1 cellular context compared by ENCODE assay signal in genomic region chr17:16285646-16286008, GRCh38.
TF ChIP-seq lines count a peak whose summit lies in the region.

No MANE protein-coding gene starts in this region.

TF ChIP-seq in HepG2, 621 proteins besides CTCF, POLR2A, EP300 and RAD21 (continued from another document and continues in another):
- TF ChIP-seq, protein P1, sequence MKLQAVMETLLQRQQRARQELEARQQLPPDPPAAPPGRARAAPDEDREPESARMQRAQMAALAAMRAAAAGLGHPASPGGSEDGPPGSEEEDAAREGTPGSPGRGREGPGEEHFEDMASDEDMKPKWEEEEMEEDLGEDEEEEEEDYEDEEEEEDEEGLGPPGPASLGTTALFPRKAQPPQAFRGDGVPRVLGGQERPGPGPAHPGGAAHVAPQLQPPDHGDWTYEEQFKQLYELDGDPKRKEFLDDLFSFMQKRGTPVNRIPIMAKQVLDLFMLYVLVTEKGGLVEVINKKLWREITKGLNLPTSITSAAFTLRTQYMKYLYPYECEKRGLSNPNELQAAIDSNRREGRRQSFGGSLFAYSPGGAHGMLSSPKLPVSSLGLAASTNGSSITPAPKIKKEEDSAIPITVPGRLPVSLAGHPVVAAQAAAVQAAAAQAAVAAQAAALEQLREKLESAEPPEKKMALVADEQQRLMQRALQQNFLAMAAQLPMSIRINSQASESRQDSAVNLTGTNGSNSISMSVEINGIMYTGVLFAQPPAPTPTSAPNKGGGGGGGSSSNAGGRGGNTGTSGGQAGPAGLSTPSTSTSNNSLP (IDR thresholded peaks at IDR 0.05; ENCODE audit: low read depth, low read length): no peak
- TF ChIP-seq GFI1 (CRISPR knock-in tag; IDR thresholded peaks at IDR 0.05; ENCODE audit: borderline replicate concordance) (no peak), KAT2B (IDR thresholded peaks at IDR 0.05; ENCODE audit: borderline replicate concordance, low read depth, low read length) (no peak), ZNF383 (CRISPR knock-in tag; IDR thresholded peaks at IDR 0.05; ENCODE audit: borderline replicate concordance) (no peak), ZBTB1 (CRISPR knock-in tag; IDR thresholded peaks at IDR 0.05; ENCODE audit: borderline replicate concordance) (no peak), STAG1 (CRISPR knock-in tag; IDR thresholded peaks at IDR 0.05) (peak; percentile 91), ZFP82 (CRISPR knock-in tag; IDR thresholded peaks at IDR 0.05; ENCODE audit: borderline replicate concordance) (0 out of 2 replicates have a peak, but pooled peaks have one; percentile 45), ISL2 (CRISPR knock-in tag; IDR thresholded peaks at IDR 0.05) (no peak), ZNF10 (CRISPR knock-in tag; IDR thresholded peaks at IDR 0.05; ENCODE audit: borderline replicate concordance, low read depth) (no peak), ZNF274 (CRISPR knock-in tag; IDR thresholded peaks at IDR 0.05) (no peak), ZSCAN5A (CRISPR knock-in tag; IDR thresholded peaks at IDR 0.05; ENCODE audit: borderline replicate concordance) (no peak), HOXD1 (CRISPR knock-in tag; IDR thresholded peaks at IDR 0.05) (no peak), TBX2 (CRISPR knock-in tag; IDR thresholded peaks at IDR 0.05; ENCODE audit: borderline replicate concordance) (no peak), ZNF550 (CRISPR knock-in tag; IDR thresholded peaks at IDR 0.05; ENCODE audit: borderline replicate concordance) (no peak), ZBTB2 (CRISPR knock-in tag; IDR thresholded peaks at IDR 0.05; ENCODE audit: low read depth) (no peak), ZNF253 (CRISPR knock-in tag; IDR thresholded peaks at IDR 0.05; ENCODE audit: borderline replicate concordance) (no peak), ZBTB26 (CRISPR knock-in tag; IDR thresholded peaks at IDR 0.05; ENCODE audit: borderline replicate concordance) (no peak), CHD4 (IDR thresholded peaks at IDR 0.05; ENCODE audit: borderline replicate concordance, low read length) (0 out of 2 replicates have a peak, but pooled peaks have one; percentile 10), ZEB1 (IDR thresholded peaks at IDR 0.05; ENCODE audit: insufficient replicate concordance, low read depth) (peak; percentile 13), AGO2 (optimal IDR thresholded peaks at IDR 0.05; ENCODE audit: low read depth, low read length) (no peak), THAP11 (CRISPR knock-in tag; IDR thresholded peaks at IDR 0.05) (no peak), ZSCAN20 (CRISPR knock-in tag; IDR thresholded peaks at IDR 0.05; ENCODE audit: borderline replicate concordance) (0 out of 2 replicates have a peak, but pooled peaks have one; percentile 30), XRCC5 (optimal IDR thresholded peaks at IDR 0.05; ENCODE audit: low read length) (peak; percentile 78), HMGA1 (CRISPR knock-in tag; conservative IDR thresholded peaks at IDR 0.05) (no peak), NCOR1 (IDR thresholded peaks at IDR 0.05; ENCODE audit: borderline replicate concordance, low read length) (no peak), CENPBD1 (CRISPR knock-in tag; IDR thresholded peaks at IDR 0.05; ENCODE audit: borderline replicate concordance, low read depth) (no peak), ZNF780A (CRISPR knock-in tag; IDR thresholded peaks at IDR 0.05) (peak; percentile 53; the same call in 1 of the 2 replicates), TBL1XR1 (IDR thresholded peaks at IDR 0.05; ENCODE audit: borderline replicate concordance, low read length, partially characterized antibody) (no peak), BRCA1 (CRISPR knock-in tag; IDR thresholded peaks at IDR 0.05) (0 out of 2 replicates have a peak, but pooled peaks have one; percentile 10), ELF1 (CRISPR knock-in tag; IDR thresholded peaks at IDR 0.05) (no peak), ZNF572 (CRISPR knock-in tag; IDR thresholded peaks at IDR 0.05) (no peak), ARHGAP35 (CRISPR knock-in tag; IDR thresholded peaks at IDR 0.05; ENCODE audit: borderline replicate concordance) (no peak), LCORL (IDR thresholded peaks at IDR 0.05) (no peak), LCORL (CRISPR knock-in tag; IDR thresholded peaks at IDR 0.05) (no peak), MAF1 (CRISPR knock-in tag; IDR thresholded peaks at IDR 0.05; ENCODE audit: borderline replicate concordance) (no peak), FOXK2 (IDR thresholded peaks at IDR 0.05) (no peak), USF2 (IDR thresholded peaks at IDR 0.05; ENCODE audit: low read depth, low read length) (no peak), USF2 (CRISPR knock-in tag; IDR thresholded peaks at IDR 0.05; ENCODE audit: borderline replicate concordance) (no peak), ZNF605 (CRISPR knock-in tag; IDR thresholded peaks at IDR 0.05) (no peak), SP4 (CRISPR knock-in tag; IDR thresholded peaks at IDR 0.05) (no peak), ZC3H4 (CRISPR knock-in tag; IDR thresholded peaks at IDR 0.05; ENCODE audit: borderline replicate concordance) (no peak), YY1 (IDR thresholded peaks at IDR 0.05; ENCODE audit: insufficient read depth, insufficient replicate concordance, low read depth, low read length) (peak; percentile 59), KLF6 (CRISPR knock-in tag; IDR thresholded peaks at IDR 0.05) (0 out of 2 replicates have a peak, but pooled peaks have one; percentile 62), MED13 (CRISPR knock-in tag; IDR thresholded peaks at IDR 0.05) (no peak), TFDP1 (CRISPR knock-in tag; IDR thresholded peaks at IDR 0.05; ENCODE audit: borderline replicate concordance) (no peak), HDAC1 (CRISPR knock-in tag; IDR thresholded peaks at IDR 0.05) (no peak), SCMH1 (CRISPR knock-in tag; IDR thresholded peaks at IDR 0.05; ENCODE audit: borderline replicate concordance) (no peak), KAT8 (CRISPR knock-in tag; IDR thresholded peaks at IDR 0.05) (no peak), ZKSCAN5 (CRISPR knock-in tag; IDR thresholded peaks at IDR 0.05) (no peak), ZNF3 (CRISPR knock-in tag; IDR thresholded peaks at IDR 0.05) (no peak), PRMT3 (CRISPR knock-in tag; IDR thresholded peaks at IDR 0.05; ENCODE audit: borderline replicate concordance, low read depth) (no peak)
- TF ChIP-seq, protein P2, sequence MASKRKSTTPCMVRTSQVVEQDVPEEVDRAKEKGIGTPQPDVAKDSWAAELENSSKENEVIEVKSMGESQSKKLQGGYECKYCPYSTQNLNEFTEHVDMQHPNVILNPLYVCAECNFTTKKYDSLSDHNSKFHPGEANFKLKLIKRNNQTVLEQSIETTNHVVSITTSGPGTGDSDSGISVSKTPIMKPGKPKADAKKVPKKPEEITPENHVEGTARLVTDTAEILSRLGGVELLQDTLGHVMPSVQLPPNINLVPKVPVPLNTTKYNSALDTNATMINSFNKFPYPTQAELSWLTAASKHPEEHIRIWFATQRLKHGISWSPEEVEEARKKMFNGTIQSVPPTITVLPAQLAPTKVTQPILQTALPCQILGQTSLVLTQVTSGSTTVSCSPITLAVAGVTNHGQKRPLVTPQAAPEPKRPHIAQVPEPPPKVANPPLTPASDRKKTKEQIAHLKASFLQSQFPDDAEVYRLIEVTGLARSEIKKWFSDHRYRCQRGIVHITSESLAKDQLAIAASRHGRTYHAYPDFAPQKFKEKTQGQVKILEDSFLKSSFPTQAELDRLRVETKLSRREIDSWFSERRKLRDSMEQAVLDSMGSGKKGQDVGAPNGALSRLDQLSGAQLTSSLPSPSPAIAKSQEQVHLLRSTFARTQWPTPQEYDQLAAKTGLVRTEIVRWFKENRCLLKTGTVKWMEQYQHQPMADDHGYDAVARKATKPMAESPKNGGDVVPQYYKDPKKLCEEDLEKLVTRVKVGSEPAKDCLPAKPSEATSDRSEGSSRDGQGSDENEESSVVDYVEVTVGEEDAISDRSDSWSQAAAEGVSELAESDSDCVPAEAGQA (IDR thresholded peaks at IDR 0.05; ENCODE audit: low read depth): no peak
- TF ChIP-seq, protein P2 (CRISPR knock-in tag; IDR thresholded peaks at IDR 0.05; ENCODE audit: borderline replicate concordance): peak; percentile 52; the same call in 1 of the 2 replicates
- TF ChIP-seq, protein P3, sequence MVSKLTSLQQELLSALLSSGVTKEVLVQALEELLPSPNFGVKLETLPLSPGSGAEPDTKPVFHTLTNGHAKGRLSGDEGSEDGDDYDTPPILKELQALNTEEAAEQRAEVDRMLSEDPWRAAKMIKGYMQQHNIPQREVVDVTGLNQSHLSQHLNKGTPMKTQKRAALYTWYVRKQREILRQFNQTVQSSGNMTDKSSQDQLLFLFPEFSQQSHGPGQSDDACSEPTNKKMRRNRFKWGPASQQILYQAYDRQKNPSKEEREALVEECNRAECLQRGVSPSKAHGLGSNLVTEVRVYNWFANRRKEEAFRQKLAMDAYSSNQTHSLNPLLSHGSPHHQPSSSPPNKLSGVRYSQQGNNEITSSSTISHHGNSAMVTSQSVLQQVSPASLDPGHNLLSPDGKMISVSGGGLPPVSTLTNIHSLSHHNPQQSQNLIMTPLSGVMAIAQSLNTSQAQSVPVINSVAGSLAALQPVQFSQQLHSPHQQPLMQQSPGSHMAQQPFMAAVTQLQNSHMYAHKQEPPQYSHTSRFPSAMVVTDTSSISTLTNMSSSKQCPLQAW (CRISPR knock-in tag; IDR thresholded peaks at IDR 0.05): no peak
